ENCODE assay signal across 9 cellular contexts in the genomic region with DNA sequence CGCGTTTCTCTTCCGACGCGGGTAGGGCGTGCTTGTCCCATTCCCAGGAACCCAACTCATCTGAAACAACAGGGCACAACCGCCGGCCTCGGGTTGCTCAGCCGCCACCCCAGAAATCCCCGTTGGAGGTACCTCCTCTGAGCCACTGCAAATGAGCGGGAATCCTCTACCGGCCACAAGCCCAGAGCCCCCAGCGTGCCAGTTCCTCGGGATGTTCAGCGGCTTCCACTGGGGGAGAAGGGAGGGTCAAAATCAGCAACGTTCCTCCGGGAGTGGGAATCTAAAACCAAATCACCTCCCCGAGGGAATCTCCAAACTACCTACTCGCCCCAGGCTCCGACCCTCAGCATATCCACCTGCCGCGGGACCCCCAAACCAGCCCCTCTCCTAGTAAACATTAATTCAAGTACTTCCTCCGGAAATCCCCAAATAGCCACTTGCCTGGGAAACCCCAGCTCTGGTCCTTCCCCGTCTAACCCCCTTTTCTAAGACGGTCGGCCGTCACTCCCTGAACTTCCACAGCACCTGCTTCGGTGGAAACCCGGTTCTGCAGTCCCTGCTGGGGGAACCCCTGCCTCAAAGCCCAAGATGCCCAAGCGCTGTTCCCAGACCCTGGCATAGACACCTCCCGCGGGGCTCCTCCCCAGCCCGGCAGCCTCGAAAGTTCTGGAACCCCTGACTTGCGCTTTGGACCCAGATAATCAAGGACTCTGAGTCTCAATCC. TPM values are rescaled to one million over a fixed set of nuclear protein-coding genes. Genes with fewer than 3 reads are reported as not detected.
DNase-seq lines count a peak whose midpoint lies in the region; ATAC-seq and TF ChIP-seq lines count a peak whose summit lies in the region.
"Had no signal": no experiment of that assay in that cellular context is flagged by ENCODE, and none has a peak within 500 bp of the region (broad histone marks: within the 10 kb centered on the region; RNA-seq: fewer than 3 reads in every experiment).

No MANE protein-coding gene starts in this region.

- BruUV-seq in HCT116 (replicated peaks; lab: Mats Ljungman, UMichigan) = no TSS peak
- no TSS peak for BruUV-seq in Panc1 (replicated peaks; lab: Mats Ljungman, UMichigan)

- RAD21 ChIA-PET in HCT116 (lab: Charles Lee; ENCODE audit: low non-redundant PET in 1 of 2, low total read pairs in 2 of 2, uncharacterized antibody in 2 of 2, unreplicated experiment in 2 of 2) = no interaction called here

- no peak for ATAC-seq in HCT116
- no peak; the same call in 1 of the 2 replicates for ATAC-seq in Panc1

- no peak for DNase-seq in T-helper 1 cell
- no peak for DNase-seq in HCT116 (ENCODE audit: low read depth, low spot score)
- no peak for DNase-seq in Panc1 (ENCODE audit: low read depth, low spot score)
- no peak for DNase-seq in right atrium auricular region (ENCODE audit: low spot score)
- no peak for DNase-seq in RKO (ENCODE audit: low spot score)
- DNase-seq in SK-N-DZ (ENCODE audit: low spot score) = no peak
- DNase-seq in cerebellum (ENCODE audit: low spot score) = no peak

- H3K27me3 ChIP-seq in HCT116 (ENCODE audit: insufficient read depth, low read length) = no peaks in the 10 kb centered on the region
- no peaks in the 10 kb centered on the region for H3K27me3 ChIP-seq in Panc1 (ENCODE audit: control insufficient read depth, insufficient read depth, low read length)
- H3K27me3 ChIP-seq in right atrium auricular region = peaks cover 0 to 7% of the 10 kb centered on the region in 2 donors

- no peaks in the 10 kb centered on the region for H3K9me3 ChIP-seq in HCT116 (ENCODE audit: control insufficient read depth in 1 of 2, insufficient read depth in 1 of 2, low read depth in 1 of 2, low read length in 2 of 2)
- H3K9me3 ChIP-seq in Panc1 (ENCODE audit: control insufficient read depth, insufficient read depth, low read depth, low read length) = no peaks in the 10 kb centered on the region
- no peaks in the 10 kb centered on the region for H3K9me3 ChIP-seq in right atrium auricular region

- TF ChIP-seq CTCF in HCT116 (IDR thresholded peaks at IDR 0.05 in 2 of 3, conservative IDR thresholded peaks at IDR 0.05 in 1 of 3; ENCODE audit: borderline replicate concordance in 1 of 3, insufficient read depth in 1 of 3, low read depth in 2 of 3, low read length in 2 of 3) (no peak), Panc1 (IDR thresholded peaks at IDR 0.05) (no peak), right atrium auricular region (IDR thresholded peaks at IDR 0.05) (no peak)

- H3K4me3 Mint-ChIP-seq in T-helper 1 cell treated with Interleukin-12 subunit alpha and Interleukin-12 subunit beta and Interleukin-4 antibody, amounts not matched to agents 30 μg/mL and 1 μg/mL, for 36 hours = peak overlapping the region; percentile 64

- H3K4me1 Mint-ChIP-seq in T-helper 1 cell treated with Interleukin-12 subunit alpha and Interleukin-12 subunit beta and Interleukin-4 antibody, amounts not matched to agents 30 μg/mL and 1 μg/mL, for 36 hours (ENCODE audit: low read depth) = peaks cover 13% of the 10 kb centered on the region

- H3K4me1 ChIP-seq in HCT116 (ENCODE audit: control insufficient read depth in 1 of 2, insufficient read depth in 2 of 2, low read length in 2 of 2) (peaks cover 0 to 10% of the 10 kb centered on the region in 2 experiments; a peak in 1 of 4 replicates), Panc1 (ENCODE audit: control insufficient read depth, insufficient read depth, low read length) (no peaks in the 10 kb centered on the region; the same call in 1 of the 2 replicates), right atrium auricular region (peaks cover 0 to 26% of the 10 kb centered on the region in 2 donors)

- H3K27ac ChIP-seq in HCT116 (ENCODE audit: low read depth, low read length) = no peak overlapping the region
- peak overlapping the region; percentile 34; the same call in 1 of the 2 replicates for H3K27ac ChIP-seq in Panc1 (ENCODE audit: low read length)
- H3K27ac ChIP-seq in right atrium auricular region = no peak overlapping the region

- H3K36me3 ChIP-seq in HCT116 (ENCODE audit: control insufficient read depth in 1 of 2, insufficient read depth in 2 of 2, low read length in 2 of 2) (no peaks in the 10 kb centered on the region), Panc1 (ENCODE audit: control insufficient read depth, insufficient read depth, low read length) (no peaks in the 10 kb centered on the region), right atrium auricular region (no peaks in the 10 kb centered on the region)

- intact Hi-C loops in HCT116 (cut with micrococcal nuclease) = loop anchor here (10.0 kb wide), 1 partner anchor 104 kb away; no protein-coding TSS in a partner anchor
- intact Hi-C loops in Panc1 (cut with micrococcal nuclease; ENCODE audit: unreplicated experiment) = loop anchor here (2.0 kb wide), 1 partner anchor 194 kb away; the partner anchor contains the start of gene RAD18

- peaks cover 51% of the 10 kb centered on the region for H3K27me3 Mint-ChIP-seq in T-helper 1 cell treated with Interleukin-12 subunit alpha and Interleukin-12 subunit beta and Interleukin-4 antibody, amounts not matched to agents 30 μg/mL and 1 μg/mL, for 36 hours (ENCODE audit: low read depth)

- in situ Hi-C loops in Panc1 (cut with HindIII; ENCODE audit: low pct_unique_long_range_greater_than_20kb, low sequenced_read_pairs) = no loop called here

- no peak overlapping the region for H3K9ac ChIP-seq in HCT116 (ENCODE audit: low read length)

- POLR2A ChIA-PET in HCT116 (lab: Charles Lee) (no interaction called here), Panc1 (lab: Charles Lee) (no interaction called here)

- no peaks in the 10 kb centered on the region for H3K79me2 ChIP-seq in HCT116 (ENCODE audit: insufficient read depth, low read length)

- no peaks in the 10 kb centered on the region for H3K9me2 ChIP-seq in HCT116 (ENCODE audit: insufficient read depth)

- H3K27ac Mint-ChIP-seq in T-helper 1 cell treated with Interleukin-12 subunit alpha and Interleukin-12 subunit beta and Interleukin-4 antibody, amounts not matched to agents 30 μg/mL and 1 μg/mL, for 36 hours = no peak overlapping the region

- no peak overlapping the region for H2AFZ ChIP-seq in HCT116 (ENCODE audit: low read depth, low read length, poor library complexity, severe bottlenecking)

- CTCF ChIA-PET in HCT116 (lab: Charles Lee) = interaction anchor here (1.0 to 2.4 kb wide), 11 partner anchors 7 to 220 kb away, joined by 3 to 8 read pairs (median 4); no protein-coding TSS in a partner anchor
- CTCF ChIA-PET in Panc1 (lab: Charles Lee) = no interaction called here

- no peak for TF ChIP-seq RAD21 in HCT116 (IDR thresholded peaks at IDR 0.05; ENCODE audit: low read depth)

- H3K9me3 Mint-ChIP-seq in T-helper 1 cell treated with Interleukin-12 subunit alpha and Interleukin-12 subunit beta and Interleukin-4 antibody, amounts not matched to agents 30 μg/mL and 1 μg/mL, for 36 hours = no peaks in the 10 kb centered on the region

- H3K4me2 ChIP-seq in HCT116 (ENCODE audit: low read length) = peak overlapping the region; percentile 69; the same call in 1 of the 2 replicates

- H4K20me1 ChIP-seq in HCT116 (ENCODE audit: insufficient read depth) = no peaks in the 10 kb centered on the region

- H3K4me3 ChIP-seq in HCT116 (replicated peaks in 1 of 2; ENCODE audit: low read depth in 1 of 2, low read length in 2 of 2) (no peak overlapping the region), Panc1 (ENCODE audit: low read depth in 2 of 2, low read length in 2 of 2) (peak overlapping the region; percentile 55 to 70), right atrium auricular region (peak overlapping the region; percentile 18 to 42)

- H3K36me3 Mint-ChIP-seq in T-helper 1 cell treated with Interleukin-12 subunit alpha and Interleukin-12 subunit beta and Interleukin-4 antibody, amounts not matched to agents 30 μg/mL and 1 μg/mL, for 36 hours (ENCODE audit: low read depth) = no peaks in the 10 kb centered on the region

- no peak for TF ChIP-seq POLR2A in HCT116 (IDR thresholded peaks at IDR 0.05; ENCODE audit: borderline replicate concordance, extremely low read depth, insufficient read depth, insufficient read length)

TF ChIP-seq in HCT116, 20 proteins besides CTCF, POLR2A, EP300 and RAD21:
- TF ChIP-seq SP1 (IDR thresholded peaks at IDR 0.05; ENCODE audit: low read depth) = no peak
- TF ChIP-seq EZH2phosphoT487 (IDR thresholded peaks at IDR 0.05; ENCODE audit: borderline replicate concordance) = no peak
- TF ChIP-seq MAX (IDR thresholded peaks at IDR 0.05) = no peak
- TF ChIP-seq, protein P1, sequence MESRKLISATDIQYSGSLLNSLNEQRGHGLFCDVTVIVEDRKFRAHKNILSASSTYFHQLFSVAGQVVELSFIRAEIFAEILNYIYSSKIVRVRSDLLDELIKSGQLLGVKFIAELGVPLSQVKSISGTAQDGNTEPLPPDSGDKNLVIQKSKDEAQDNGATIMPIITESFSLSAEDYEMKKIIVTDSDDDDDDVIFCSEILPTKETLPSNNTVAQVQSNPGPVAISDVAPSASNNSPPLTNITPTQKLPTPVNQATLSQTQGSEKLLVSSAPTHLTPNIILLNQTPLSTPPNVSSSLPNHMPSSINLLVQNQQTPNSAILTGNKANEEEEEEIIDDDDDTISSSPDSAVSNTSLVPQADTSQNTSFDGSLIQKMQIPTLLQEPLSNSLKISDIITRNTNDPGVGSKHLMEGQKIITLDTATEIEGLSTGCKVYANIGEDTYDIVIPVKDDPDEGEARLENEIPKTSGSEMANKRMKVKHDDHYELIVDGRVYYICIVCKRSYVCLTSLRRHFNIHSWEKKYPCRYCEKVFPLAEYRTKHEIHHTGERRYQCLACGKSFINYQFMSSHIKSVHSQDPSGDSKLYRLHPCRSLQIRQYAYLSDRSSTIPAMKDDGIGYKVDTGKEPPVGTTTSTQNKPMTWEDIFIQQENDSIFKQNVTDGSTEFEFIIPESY (IDR thresholded peaks at IDR 0.05; ENCODE audit: extremely low read depth, insufficient replicate concordance, low read length) = no peak
- TF ChIP-seq CEBPB (IDR thresholded peaks at IDR 0.05; ENCODE audit: low read depth) = no peak
- TF ChIP-seq FOSL1 (IDR thresholded peaks at IDR 0.05; ENCODE audit: low read depth) = no peak
- TF ChIP-seq EGR1 (IDR thresholded peaks at IDR 0.05; ENCODE audit: low read depth) = no peak
- TF ChIP-seq EZH2 (IDR thresholded peaks at IDR 0.05) = no peak

RNA-seq across cellular contexts. Expression of gene OXTR, which starts 0.9 kb away (rescaled TPM):
- 1.3 TPM for total RNA-seq in HCT116 (2021; ENCODE audit: unreplicated experiment)
- 0.29 and 0.39 TPM in 2 replicates for polyA plus RNA-seq in HCT116 (2012)
- total RNA-seq in Panc1 (2021; ENCODE audit: unreplicated experiment) = 2.7 TPM
- polyA plus RNA-seq in Panc1 (2012; ENCODE audit: insufficient read length) = 1.7 TPM
- total RNA-seq in right atrium auricular region = under 1 TPM; 0.47 to 0.52 TPM
- 0.70 and 1.7 TPM in 2 replicates for polyA plus RNA-seq in SK-N-DZ (2014; cell fraction: cytosol; rRNA removed)
- polyA plus RNA-seq in SK-N-DZ (2014; cell fraction: nucleus; rRNA removed) = 5.2 and 16.9 TPM in 2 replicates
- 3.2 TPM for total RNA-seq in cerebellum

RNA-seq across cellular contexts. Expression of gene CAV3, which starts 34.9 kb away (rescaled TPM):
- total RNA-seq in HCT116 (2021; ENCODE audit: unreplicated experiment) (not detected), Panc1 (2021; ENCODE audit: unreplicated experiment) (not detected), right atrium auricular region (10 to 100 TPM; 16.7 to 22.9 TPM), cerebellum (not detected)
- polyA plus RNA-seq in HCT116 (2012) = not detected in 2 replicates
- polyA plus RNA-seq in Panc1 (2012; ENCODE audit: insufficient read length) = not detected
- not detected in 2 replicates for polyA plus RNA-seq in SK-N-DZ (2014; cell fraction: cytosol; rRNA removed)
- not detected in 2 replicates for polyA plus RNA-seq in SK-N-DZ (2014; cell fraction: nucleus; rRNA removed)
- total RNA-seq: Daoy had no signal

Comparison
In these comparisons a context has a peak if more than half of its experiments do, and no peak if none do; other contexts are left out.
1. H3K4me3 ChIP-seq: peak in Panc1 (2 of 2) and right atrium auricular region (2 of 2); none in HCT116 (0 of 2).
2. RNA of gene CAV3, which starts 34.9 kb away (total RNA-seq): 16.7 to 22.9 TPM in right atrium auricular region; not detected in HCT116 (single experiment), not detected in Panc1 (single experiment) and not detected in cerebellum (single experiment); every median in the first group is over 10 times any median in the second.